Comparison of ENCODE assay signal across 12 cellular contexts in genomic region chr22:22935056-22935545, GRCh38.
DNase-seq lines count a peak whose midpoint lies in the region; ATAC-seq and TF ChIP-seq lines count a peak whose summit lies in the region.
"Had no signal": no experiment of that assay in that cellular context is flagged by ENCODE, and none has a peak within 500 bp of the region (broad histone marks: within the 10 kb centered on the region; RNA-seq: fewer than 3 reads in every experiment).

No MANE protein-coding gene starts in this region.

- H3K4me3 ChIP-seq in BLaER1: no peak overlapping the region
- no peak overlapping the region for H3K4me3 ChIP-seq in KMS-11 (IDR thresholded peaks at IDR 0.05; ENCODE audit: insufficient read depth, low read depth, low read length)
- H3K4me3 ChIP-seq: colonic mucosa, skin epidermis had no signal

- H3K27ac ChIP-seq in BLaER1: peak overlapping the region; percentile 98
- H3K27ac ChIP-seq in KMS-11: peak overlapping the region; percentile 80
- H3K27ac ChIP-seq: colonic mucosa had no signal

- no peak overlapping the region for H2AFZ ChIP-seq in KMS-11 (ENCODE audit: low read depth)

- CTCF ChIA-PET in HEK293T (lab: Yijun Ruan, JAX): no interaction called here

- ATAC-seq in GM19328 (IDR thresholded peaks at IDR 0.05; ENCODE audit: unreplicated experiment): peak; percentile 18
- ATAC-seq in HG02884 (IDR thresholded peaks at IDR 0.05; ENCODE audit: unreplicated experiment): peak; percentile 24

- DNase-seq in epidermal melanocyte (ENCODE audit: insufficient read length, low spot score) (no peak), HEK293T (ENCODE audit: extremely low spot score) (no peak), NOMO-1 treated with dmso at 0.1 percent for 144 hours (lab: John Stamatoyannopoulos, UW; ENCODE audit: unreplicated experiment) (no peak), NCI-H1105 (lab: John Stamatoyannopoulos, UW) (no peak)
- DNase-seq: colonic mucosa; NCI-H2227 treated with DMSO at 0.1 percent for 48 hours; stimulated activated naive CD4-positive, alpha-beta T cell treated with Interleukin-2 at 50 U/mL for 16 hours had no signal

- H3K9ac ChIP-seq in BLaER1 (peak overlapping the region; percentile 87), KMS-11 (peak overlapping the region; percentile 23; the same call in 1 of the 2 replicates)

- H3K4me2 ChIP-seq in BLaER1 (peak overlapping the region; percentile 88), KMS-11 (peak overlapping the region; percentile 80)

- H3K36me3 ChIP-seq in BLaER1 (no peaks in the 10 kb centered on the region), KMS-11 (ENCODE audit: insufficient read depth) (no peaks in the 10 kb centered on the region)
- H3K36me3 ChIP-seq: colonic mucosa had no signal

- H3K4me1 ChIP-seq in BLaER1: peaks cover 100% of the 10 kb centered on the region
- H3K4me1 ChIP-seq in KMS-11 (ENCODE audit: low read depth, poor library complexity, severe bottlenecking): peaks cover 98% of the 10 kb centered on the region
- H3K4me1 ChIP-seq: colonic mucosa had no signal

- TF ChIP-seq CTCF in KMS-11 (conservative IDR thresholded peaks at IDR 0.05; ENCODE audit: low read depth, low read length): no peak

- POLR2A ChIA-PET in HEK293T (lab: Yijun Ruan, JAX): no interaction called here

- H4K20me1 ChIP-seq in BLaER1: no peaks in the 10 kb centered on the region
- H4K20me1 ChIP-seq in KMS-11 (ENCODE audit: insufficient read depth): no peaks in the 10 kb centered on the region

- H3K27me3 ChIP-seq in BLaER1: no peaks in the 10 kb centered on the region
- H3K27me3 ChIP-seq in KMS-11 (ENCODE audit: insufficient read depth, low read depth): no peaks in the 10 kb centered on the region
- H3K27me3 ChIP-seq: colonic mucosa had no signal

- no peaks in the 10 kb centered on the region for H3K79me2 ChIP-seq in KMS-11 (ENCODE audit: insufficient read depth, low read depth)

- H3K9me3 ChIP-seq in BLaER1: no peaks in the 10 kb centered on the region
- H3K9me3 ChIP-seq: colonic mucosa had no signal

TF ChIP-seq in HEK293T, 16 proteins besides CTCF, POLR2A, EP300 and RAD21:
- TF ChIP-seq PKNOX1 (IDR thresholded peaks at IDR 0.05) (no peak), SP1 (IDR thresholded peaks at IDR 0.05) (no peak), CTBP1 (IDR thresholded peaks at IDR 0.05; ENCODE audit: borderline replicate concordance) (no peak), L3MBTL2 (conservative IDR thresholded peaks at IDR 0.05) (no peak), FOXA1 (IDR thresholded peaks at IDR 0.05) (no peak), FOXK2 (IDR thresholded peaks at IDR 0.05) (no peak), ZNF384 (IDR thresholded peaks at IDR 0.05) (no peak), SUZ12 (IDR thresholded peaks at IDR 0.05) (no peak), NFRKB (IDR thresholded peaks at IDR 0.05) (no peak), LEF1 (IDR thresholded peaks at IDR 0.05; ENCODE audit: borderline replicate concordance) (no peak), ELF4 (IDR thresholded peaks at IDR 0.05) (no peak), HDGF (IDR thresholded peaks at IDR 0.05; ENCODE audit: borderline replicate concordance) (no peak), BHLHE40 (IDR thresholded peaks at IDR 0.05; ENCODE audit: borderline replicate concordance) (no peak), TARDBP (IDR thresholded peaks at IDR 0.05) (no peak), ARNT (IDR thresholded peaks at IDR 0.05) (no peak), FOXM1 (IDR thresholded peaks at IDR 0.05; ENCODE audit: borderline replicate concordance) (no peak)
